In the genomic region with DNA sequence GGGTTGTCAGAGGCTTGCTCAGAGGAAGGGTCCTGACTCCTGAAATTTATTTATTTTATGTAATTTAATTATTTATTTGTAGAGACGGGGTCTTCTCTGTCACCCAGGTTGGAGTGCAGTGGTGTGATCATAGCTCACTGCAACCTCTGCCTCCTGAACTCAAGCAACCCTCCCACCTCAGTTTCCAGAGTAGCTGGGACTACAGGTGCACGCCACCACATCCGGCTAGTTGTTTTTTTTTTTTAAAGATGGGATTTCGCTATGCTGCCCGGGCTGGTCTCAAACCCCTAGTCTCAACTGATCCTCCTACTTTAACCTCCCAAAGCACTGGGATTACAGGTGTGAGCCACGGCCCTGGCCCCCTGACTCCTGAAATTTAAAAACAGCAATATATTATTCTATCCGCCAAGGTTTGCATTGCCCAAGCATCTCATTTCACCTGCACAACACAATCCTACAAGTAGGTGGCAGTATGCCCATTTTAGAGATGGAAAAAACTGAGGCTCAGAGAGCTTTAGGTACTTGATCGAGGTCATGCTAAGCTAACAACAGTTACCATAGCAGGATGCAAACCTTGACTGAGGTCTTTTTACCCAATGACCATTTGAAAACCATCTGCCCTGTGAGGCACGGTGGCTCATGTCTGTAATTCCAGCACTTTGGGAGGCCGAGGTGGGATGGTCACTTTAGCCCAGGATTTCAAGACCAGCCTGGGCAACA, we compare ENCODE assay signal across 8 cellular contexts. TPM values are rescaled to one million over a fixed set of nuclear protein-coding genes. Genes with fewer than 3 reads are reported as not detected.
A peak's percentile ranks its signal among the peaks of the same experiment; 100 is the strongest.
DNase-seq lines count a peak whose midpoint lies in the region; ATAC-seq and TF ChIP-seq lines count a peak whose summit lies in the region.

No MANE protein-coding gene starts in this region.

- POLR2A ChIA-PET in AG04450 (lab: Yijun Ruan, JAX) = interaction anchor here (0.6 kb wide), 1 partner anchor 1636 kb away, joined by 4 read pairs; no protein-coding TSS in a partner anchor

- ATAC-seq in effector memory CD8-positive, alpha-beta T cell (replicated peaks) = peak; percentile 58
- ATAC-seq in HG03565 (IDR thresholded peaks at IDR 0.05; ENCODE audit: unreplicated experiment) (no peak), HG03280 (IDR thresholded peaks at IDR 0.05; ENCODE audit: unreplicated experiment) (no peak)

- H3K4me1 Mint-ChIP-seq in effector memory CD8-positive, alpha-beta T cell (ENCODE audit: low read depth in 2 of 2) = peaks cover 24 to 39% of the 10 kb centered on the region in 2 donors

- H3K9ac ChIP-seq in rectal smooth muscle tissue (ENCODE audit: low read length) = no peak overlapping the region

- no peaks in the 10 kb centered on the region for H3K9me3 Mint-ChIP-seq in effector memory CD8-positive, alpha-beta T cell

- CTCF ChIA-PET in AG04450 (lab: Charles Lee) = interaction anchor here (0.7 to 1.7 kb wide), 7 partner anchors 10 to 432 kb away, joined by 3 to 6 read pairs (median 5); no protein-coding TSS in a partner anchor

- H3K4me3 ChIP-seq in AG04450 (ENCODE audit: low read depth, low read length) (no peak overlapping the region), rectal smooth muscle tissue (ENCODE audit: low read length) (no peak overlapping the region)

- no peaks in the 10 kb centered on the region for H3K36me3 ChIP-seq in rectal smooth muscle tissue (ENCODE audit: control insufficient read depth, insufficient read depth, low read length)

- DNase-seq in AG04450 (ENCODE audit: low read depth, low spot score) = no peak
- peak; percentile 75 for DNase-seq in RKO (ENCODE audit: low spot score)
- DNase-seq in effector memory CD8-positive, alpha-beta T cell = peak; percentile 16 to 32 (median 18)
- no peak for DNase-seq in NCI-H524 treated with DMSO at 0.1 percent for 48 hours (lab: John Stamatoyannopoulos, UW)

- no peaks in the 10 kb centered on the region for H3K9me3 ChIP-seq in AG04450 (ENCODE audit: control insufficient read depth, insufficient read depth, low read length)

- H3K27ac ChIP-seq in AG04450 (ENCODE audit: low read depth, low read length) = no peak overlapping the region
- peak overlapping the region; percentile 38 for H3K27ac ChIP-seq in rectal smooth muscle tissue (ENCODE audit: low read depth, low read length)

- H3K36me3 Mint-ChIP-seq in effector memory CD8-positive, alpha-beta T cell (ENCODE audit: insufficient read depth) = peaks cover 76% of the 10 kb centered on the region

- H3K4me1 ChIP-seq in rectal smooth muscle tissue (ENCODE audit: control insufficient read depth, insufficient read depth, low read length) = peaks cover 13% of the 10 kb centered on the region

- H3K4me3 Mint-ChIP-seq in effector memory CD8-positive, alpha-beta T cell = no peak overlapping the region

- H3K27ac Mint-ChIP-seq in effector memory CD8-positive, alpha-beta T cell = no peak overlapping the region

- H3K27me3 ChIP-seq in AG04450 (ENCODE audit: control insufficient read depth, insufficient read depth, low read length) (no peaks in the 10 kb centered on the region), rectal smooth muscle tissue (ENCODE audit: control insufficient read depth, insufficient read depth, low read length) (no peaks in the 10 kb centered on the region)

- TF ChIP-seq CTCF in AG04450 (IDR thresholded peaks at IDR 0.05; ENCODE audit: low read depth, low read length) = peak; percentile 33
- TF ChIP-seq CTCF in GM12874 (IDR thresholded peaks at IDR 0.05; ENCODE audit: insufficient read depth, low read depth, low read length) = peak; percentile 70

- no peaks in the 10 kb centered on the region for H3K27me3 Mint-ChIP-seq in effector memory CD8-positive, alpha-beta T cell

RNA-seq across cellular contexts. Expression of a gene that starts 18.1 kb away (rescaled TPM):
- polyA plus RNA-seq in AG04450 (2011; rRNA removed) = 4.9 and 6.0 TPM in 2 replicates
- polyA minus RNA-seq in AG04450 (2011; rRNA and poly(A)+ RNA removed) = 15.3 and 24.1 TPM in 2 replicates

Comparison
In these comparisons a context has a peak if more than half of its experiments do, and no peak if none do; other contexts are left out.
1. DNase-seq: peak in RKO (single experiment) and effector memory CD8-positive, alpha-beta T cell (3 of 3); none in AG04450 (single experiment) and NCI-H524 treated with DMSO at 0.1 percent for 48 hours (single experiment).